ENCODE assay signal across 22 cellular contexts in the genomic region with DNA sequence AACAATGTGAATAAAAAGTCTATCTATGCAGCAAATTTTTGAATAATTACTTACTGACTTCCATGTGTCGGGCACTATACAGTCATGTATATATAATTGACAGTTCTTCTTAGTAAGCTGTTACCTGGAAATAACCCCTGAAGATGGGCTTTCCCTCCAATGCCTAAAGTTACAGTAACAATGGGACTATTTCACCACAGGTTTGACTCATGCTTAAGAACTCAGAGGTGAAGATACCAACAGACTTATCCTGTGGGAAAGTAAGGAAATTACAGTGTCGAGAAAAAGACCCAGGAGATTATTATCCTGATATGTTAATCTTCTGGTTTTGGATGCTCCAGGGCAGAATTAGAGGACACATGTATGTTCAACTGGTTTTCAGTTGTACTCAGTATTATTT.
"Had no signal": no experiment of that assay in that cellular context is flagged by ENCODE, and none has a peak within 500 bp of the region (broad histone marks: within the 10 kb centered on the region; RNA-seq: fewer than 3 reads in every experiment).

No MANE protein-coding gene starts in this region.

- H3K27me3 ChIP-seq: gastrocnemius medialis, neural progenitor cell, tibial artery, uterus had no signal

- H3K36me3 ChIP-seq: adrenal gland, gastrocnemius medialis, neural progenitor cell, prostate gland, tibial artery, uterus had no signal

- H3K9me3 ChIP-seq: adrenal gland, gastrocnemius medialis, prostate gland, tibial artery, uterus had no signal

- H3K4me1 ChIP-seq: adrenal gland, gastrocnemius medialis, neural progenitor cell, prostate gland, tibial artery, uterus had no signal

- H3K4me3 ChIP-seq: adrenal gland, gastrocnemius medialis, neural progenitor cell, prostate gland, tibial artery, uterus had no signal

- ATAC-seq: activated naive CD4-positive, alpha-beta T cell treated with anti-CD3 and anti-CD28 coated beads, Interleukin-2, amount 50 U/mL, for 72 hours; effector memory CD8-positive, alpha-beta T cell; gastrocnemius medialis; naive thymus-derived CD4-positive, alpha-beta T cell; right cardiac atrium had no signal

- H3K27ac Mint-ChIP-seq: activated naive CD4-positive, alpha-beta T cell treated with anti-CD3 and anti-CD28 coated beads, Interleukin-2, amount 50 U/mL, for 72 hours; effector memory CD8-positive, alpha-beta T cell; naive thymus-derived CD4-positive, alpha-beta T cell; neural progenitor cell had no signal

- H3K36me3 Mint-ChIP-seq: neural progenitor cell had no signal

- H3K27me3 Mint-ChIP-seq: effector memory CD8-positive, alpha-beta T cell; naive thymus-derived CD4-positive, alpha-beta T cell had no signal

- H3K9me3 Mint-ChIP-seq: neural progenitor cell had no signal

- DNase-seq: activated CD4-positive, alpha-beta T cell treated with anti-CD3 and anti-CD28 coated beads for 1 hour; activated CD4-positive, alpha-beta T cell treated with anti-CD3 and anti-CD28 coated beads, Interleukin-2, amount 50 U/mL, for 48 hours; activated gamma-delta T cell; adrenal gland; caudate nucleus; effector memory CD8-positive, alpha-beta T cell; gastrocnemius medialis; head of caudate nucleus; kidney glomerular epithelial cell; mesenchymal stem cell; naive thymus-derived CD4-positive, alpha-beta T cell; right cardiac atrium; stimulated activated CD4-positive, alpha-beta T cell treated with anti-CD3 and anti-CD28 coated beads, Interleukin-2, amount 100 ng/mL, for 24 hours; stimulated activated naive CD4-positive, alpha-beta T cell treated with Interleukin-2 at 50 U/mL for 16 hours; substantia nigra; T-helper 2 cell; tibial artery; uterus had no signal

- H3K27ac ChIP-seq: adrenal gland, gastrocnemius medialis, neural progenitor cell, prostate gland, tibial artery, uterus, VCaP had no signal

- H3K4me3 Mint-ChIP-seq: effector memory CD8-positive, alpha-beta T cell; naive thymus-derived CD4-positive, alpha-beta T cell; neural progenitor cell had no signal

- H3K4me1 Mint-ChIP-seq: naive thymus-derived CD4-positive, alpha-beta T cell; neural progenitor cell had no signal
